8 cellular contexts compared by ENCODE assay signal in the genomic region with DNA sequence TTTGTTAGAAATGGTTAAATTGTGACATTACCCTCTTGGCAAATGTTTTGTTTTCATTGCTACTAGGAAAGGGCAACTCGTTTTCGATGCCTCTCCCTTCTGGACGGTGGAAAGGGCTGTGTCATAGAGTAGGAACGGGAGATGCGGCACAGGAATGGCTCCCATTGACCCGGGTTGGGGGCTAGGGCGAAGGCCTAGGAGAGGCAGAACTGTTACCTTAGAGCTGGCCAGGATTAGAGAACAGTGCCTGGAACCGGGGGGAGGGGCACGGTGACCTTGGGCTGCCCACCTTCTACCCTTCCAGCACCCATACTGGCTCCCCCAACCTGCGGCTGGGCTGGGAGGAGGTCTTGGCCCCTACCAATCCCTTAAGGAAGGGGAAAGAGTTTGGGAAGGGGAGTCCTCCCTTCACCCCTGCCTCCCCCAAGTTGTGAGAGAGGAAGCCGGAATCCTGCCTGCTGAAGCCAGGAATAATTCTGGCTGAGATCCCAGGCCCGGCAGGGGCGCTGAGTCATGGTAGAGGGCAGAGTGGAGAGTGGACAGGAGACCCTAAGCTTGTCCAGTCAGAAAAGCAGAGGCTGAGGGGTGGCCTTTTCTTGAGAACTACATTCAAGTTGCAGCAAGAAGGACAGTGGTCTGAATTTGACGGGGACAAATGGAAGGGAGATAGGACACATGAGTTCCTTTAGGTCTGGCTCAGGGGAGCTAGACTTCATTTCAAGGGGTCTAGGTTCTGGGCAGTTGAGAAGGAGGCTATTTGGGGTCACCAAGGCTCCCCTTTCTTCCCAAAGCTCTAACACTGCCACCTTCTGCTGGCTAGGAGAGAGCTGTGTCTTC. TPM values are rescaled to one million over a fixed set of nuclear protein-coding genes. Genes with fewer than 3 reads are reported as not detected.
A peak's percentile ranks its signal among the peaks of the same experiment; 100 is the strongest.
DNase-seq lines count a peak whose midpoint lies in the region; ATAC-seq, FAIRE-seq and TF ChIP-seq lines count a peak whose summit lies in the region.

No MANE protein-coding gene starts in this region.

- peaks cover 0 to 21% (median 9%) of the 10 kb centered on the region in 7 donors for H3K9me3 Mint-ChIP-seq in CD14-positive monocyte
- H3K9me3 Mint-ChIP-seq in astrocyte (ENCODE audit: unreplicated experiment) = no peaks in the 10 kb centered on the region

- FAIRE-seq in astrocyte (lab: Jason Lieb, UNC) = no peak
- FAIRE-seq in HTR-8/SVneo (lab: Jason Lieb, UNC) = no peak

- in situ Hi-C loops in gastrocnemius medialis (cut with MboI; ENCODE audit: low sequenced_read_pairs in 4 of 4) = loop anchor here in 1 of 4 donors (25.0 kb wide), 1 partner anchor 365 kb away; no protein-coding TSS in a partner anchor

- H3K27ac ChIP-seq in KMS-11 = peak overlapping the region; percentile 90
- H3K27ac ChIP-seq in astrocyte (ENCODE audit: low read depth, low read length) = peak overlapping the region; percentile 100
- peak overlapping the region; percentile 98 for H3K27ac ChIP-seq in hepatocyte
- peak overlapping the region; percentile 98 to 99 (median 98) for H3K27ac ChIP-seq in gastrocnemius medialis

- TF ChIP-seq CTCF in CD14-positive monocyte (IDR thresholded peaks at IDR 0.05) (no peak), KMS-11 (conservative IDR thresholded peaks at IDR 0.05; ENCODE audit: low read depth, low read length) (no peak), astrocyte (IDR thresholded peaks at IDR 0.05; ENCODE audit: insufficient read depth, low read depth, low read length) (no peak), hepatocyte (IDR thresholded peaks at IDR 0.05; ENCODE audit: poor library complexity) (no peak), gastrocnemius medialis (IDR thresholded peaks at IDR 0.05 in 4 of 5, conservative IDR thresholded peaks at IDR 0.05 in 1 of 5) (no peak)

- H3K4me3 ChIP-seq in KMS-11 (IDR thresholded peaks at IDR 0.05; ENCODE audit: insufficient read depth, low read depth, low read length) = no peak overlapping the region
- H3K4me3 ChIP-seq in astrocyte (ENCODE audit: insufficient read depth, low read depth, low read length) = peak overlapping the region; percentile 47
- H3K4me3 ChIP-seq in hepatocyte = no peak overlapping the region
- H3K4me3 ChIP-seq in gastrocnemius medialis = peak overlapping the region; percentile 47 to 59 (median 48)

- H3K27me3 Mint-ChIP-seq in CD14-positive monocyte (ENCODE audit: low read depth in 3 of 3) = peaks cover 82 to 96% (median 88%) of the 10 kb centered on the region in 3 donors
- no peaks in the 10 kb centered on the region for H3K27me3 Mint-ChIP-seq in astrocyte (ENCODE audit: low read depth, unreplicated experiment)

- H3K4me2 ChIP-seq in KMS-11 (peak overlapping the region; percentile 92), astrocyte (ENCODE audit: low read length) (peak overlapping the region; percentile 84), hepatocyte (peak overlapping the region; percentile 69)

- ATAC-seq in gastrocnemius medialis (peak; percentile 26 to 37), HG03469 (IDR thresholded peaks at IDR 0.05; ENCODE audit: unreplicated experiment) (no peak)

- intact Hi-C loops in CD14-positive monocyte (cut with micrococcal nuclease) = no loop called here
- intact Hi-C loops in gastrocnemius medialis (cut with DNase I; ENCODE audit: low total_unique reads) = loop anchor here (2.0 to 10.0 kb wide), 5 partner anchors 16 to 1118 kb away; partner anchors contain the start of genes MRPL24 and ZBTB7B

- H3K9me3 ChIP-seq in astrocyte (ENCODE audit: insufficient read depth, low read depth, low read length) (no peaks in the 10 kb centered on the region), hepatocyte (ENCODE audit: low read depth) (no peaks in the 10 kb centered on the region), gastrocnemius medialis (no peaks in the 10 kb centered on the region)

- WGBS in hepatocyte (ENCODE audit: low lambda C conversion rate, missing lambda C conversion rate) = 49% methylated on average over 14 of the region's 14 CpGs

- H3K79me2 ChIP-seq in KMS-11 (ENCODE audit: insufficient read depth, low read depth) (peaks cover 73% of the 10 kb centered on the region), astrocyte (ENCODE audit: insufficient read depth, low read length) (peaks cover 92% of the 10 kb centered on the region), hepatocyte (peaks cover 94% of the 10 kb centered on the region)

- no peaks in the 10 kb centered on the region for H4K20me1 ChIP-seq in KMS-11 (ENCODE audit: insufficient read depth)
- H4K20me1 ChIP-seq in astrocyte (ENCODE audit: insufficient read depth, low read length) = peaks cover 53% of the 10 kb centered on the region
- peaks cover 34% of the 10 kb centered on the region for H4K20me1 ChIP-seq in hepatocyte (ENCODE audit: insufficient read depth, poor library complexity, severe bottlenecking)

- H3K36me3 ChIP-seq in KMS-11 (ENCODE audit: insufficient read depth) (no peaks in the 10 kb centered on the region), astrocyte (ENCODE audit: insufficient read depth, low read length) (peaks cover 12% of the 10 kb centered on the region), hepatocyte (replicated peaks; ENCODE audit: insufficient read depth, low read depth) (no peaks in the 10 kb centered on the region), gastrocnemius medialis (no peaks in the 10 kb centered on the region)

- H3K4me1 Mint-ChIP-seq in CD14-positive monocyte = peaks cover 72% of the 10 kb centered on the region
- peaks cover 72% of the 10 kb centered on the region for H3K4me1 Mint-ChIP-seq in astrocyte (ENCODE audit: low read depth, unreplicated experiment)

- H3K27ac Mint-ChIP-seq in CD14-positive monocyte (peak overlapping the region; percentile 75 to 94 (median 88)), astrocyte (ENCODE audit: unreplicated experiment) (peak overlapping the region; percentile 100)

- peak; percentile 30 to 46 for TF ChIP-seq POLR2A in gastrocnemius medialis (IDR thresholded peaks at IDR 0.05)

- H3K4me3 Mint-ChIP-seq in CD14-positive monocyte = peak overlapping the region; percentile 4 to 83
- peak overlapping the region; percentile 71 for H3K4me3 Mint-ChIP-seq in astrocyte (ENCODE audit: unreplicated experiment)

- no peaks in the 10 kb centered on the region for H3K9me2 ChIP-seq in hepatocyte (replicated peaks; ENCODE audit: insufficient read depth)

- peaks cover 100% of the 10 kb centered on the region for H3K4me1 ChIP-seq in KMS-11 (ENCODE audit: low read depth, poor library complexity, severe bottlenecking)
- H3K4me1 ChIP-seq in astrocyte (ENCODE audit: insufficient read depth, low read length) = peaks cover 87% of the 10 kb centered on the region
- peaks cover 99% of the 10 kb centered on the region for H3K4me1 ChIP-seq in hepatocyte (ENCODE audit: insufficient read depth)
- H3K4me1 ChIP-seq in gastrocnemius medialis = peaks cover 98 to 99% of the 10 kb centered on the region in 2 donors

- peak overlapping the region; percentile 46; the same call in 1 of the 2 replicates for H3K9ac ChIP-seq in KMS-11
- H3K9ac ChIP-seq in astrocyte (ENCODE audit: low read length) = peak overlapping the region; percentile 93

- H2AFZ ChIP-seq in KMS-11 (ENCODE audit: low read depth) (peak overlapping the region; percentile 2; the same call in 1 of the 2 replicates), astrocyte (ENCODE audit: low read depth, low read length) (no peak overlapping the region), hepatocyte (no peak overlapping the region)

- H3K36me3 Mint-ChIP-seq in CD14-positive monocyte (peaks cover 15 to 16% of the 10 kb centered on the region in 2 donors), astrocyte (ENCODE audit: low read depth, unreplicated experiment) (peaks cover 8% of the 10 kb centered on the region)

- H3K27me3 ChIP-seq in KMS-11 (ENCODE audit: insufficient read depth, low read depth) (no peaks in the 10 kb centered on the region), astrocyte (ENCODE audit: insufficient read depth, low read length) (no peaks in the 10 kb centered on the region), hepatocyte (no peaks in the 10 kb centered on the region), gastrocnemius medialis (no peaks in the 10 kb centered on the region)

- DNase-seq in CD14-positive monocyte (ENCODE audit: low spot score) = no peak
- DNase-seq in astrocyte (ENCODE audit: low read depth) = peak; percentile 83
- peak; percentile 76 for DNase-seq in hepatocyte (ENCODE audit: low spot score)
- peak; percentile 64 to 89 for DNase-seq in gastrocnemius medialis
- no peak for DNase-seq in HTR-8/SVneo (ENCODE audit: insufficient read length, low spot score)
- DNase-seq in activated CD4-positive, CD25-positive, alpha-beta regulatory T cell treated with anti-CD3 and anti-CD28 coated beads, Interleukin-2, amount 50 U/mL, for 72 hours = no peak

RNA-seq across cellular contexts. Expression of gene LMNA, which starts 8.2 kb away (rescaled TPM):
- polyA plus RNA-seq in CD14-positive monocyte (10 to 100 TPM; 16.5 to 24.7 TPM), hepatocyte (345 and 402 TPM in 2 replicates)
- total RNA-seq in astrocyte (429 and 464 TPM in 2 replicates), hepatocyte (161 and 208 TPM in 2 replicates), gastrocnemius medialis (100 to 1,000 TPM; 143 to 244 (median 220) TPM)

RNA-seq across cellular contexts. Expression of gene SEMA4A, which starts 30.6 kb away (rescaled TPM):
- 100 to 1,000 TPM in 1 of 2 donors, 10 to 100 TPM in 1; 72.3 to 121 TPM for polyA plus RNA-seq in CD14-positive monocyte
- 0.66 and 1.1 TPM in 2 replicates for total RNA-seq in astrocyte
- 1.4 and 2.1 TPM in 2 replicates for total RNA-seq in hepatocyte
- polyA plus RNA-seq in hepatocyte = 1.3 and 2.6 TPM in 2 replicates
- 1 to 10 TPM in 2 of 4 donors, under 1 TPM in 2; 0.29 to 2.4 (median 1.2) TPM for total RNA-seq in gastrocnemius medialis

RNA-seq across cellular contexts. Expression of gene MEX3A, which starts 40.5 kb away (rescaled TPM):
- polyA plus RNA-seq in CD14-positive monocyte (not detected), hepatocyte (9.3 and 10.8 TPM in 2 replicates)
- total RNA-seq in astrocyte (32.9 and 37.6 TPM in 2 replicates), hepatocyte (11.0 and 12.0 TPM in 2 replicates), gastrocnemius medialis (not detected)

Comparison
In these comparisons a context has a peak if more than half of its experiments do, and no peak if none do; other contexts are left out.
1. DNase-seq: peak in astrocyte (single experiment), hepatocyte (single experiment) and gastrocnemius medialis (2 of 2); none in CD14-positive monocyte (single experiment), HTR-8/SVneo (single experiment) and activated CD4-positive, CD25-positive, alpha-beta regulatory T cell treated with anti-CD3 and anti-CD28 coated beads, Interleukin-2, amount 50 U/mL, for 72 hours (single experiment).
2. H3K4me3 ChIP-seq: peak in astrocyte (single experiment) and gastrocnemius medialis (4 of 4); none in KMS-11 (single experiment) and hepatocyte (single experiment).
3. RNA of gene MEX3A, which starts 40.5 kb away (total RNA-seq): 32.9 to 37.6 TPM in astrocyte and 11.0 to 12.0 TPM in hepatocyte; not detected in gastrocnemius medialis; every median in the first group is over 10 times any median in the second.
4. Peak in every context shown above with its lines, with median percentiles within 50 percentile points of each other: H3K27ac ChIP-seq and H3K4me2 ChIP-seq.